Comparison of ENCODE assay signal across 28 cellular contexts in the genomic region with DNA sequence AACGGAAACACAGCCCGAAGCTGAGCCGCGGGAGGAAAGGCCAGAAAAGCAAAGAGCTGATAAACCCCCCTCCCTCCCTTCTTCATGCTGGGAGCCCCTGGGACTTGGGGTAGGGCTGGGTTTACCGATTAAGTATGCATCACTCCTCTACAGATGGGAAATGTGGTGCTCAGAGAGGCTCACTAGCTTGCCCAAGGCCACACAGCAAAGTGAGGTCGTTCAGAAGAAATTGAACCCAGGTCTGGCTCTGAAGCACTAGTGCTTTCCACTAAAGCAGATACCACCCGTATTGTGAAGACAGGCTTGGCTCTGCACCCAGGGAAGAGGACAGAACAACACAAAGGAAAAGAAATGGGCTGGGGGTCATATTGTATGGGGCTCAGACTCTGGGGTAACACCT.
"Had no signal": no experiment of that assay in that cellular context is flagged by ENCODE, and none has a peak within 500 bp of the region (broad histone marks: within the 10 kb centered on the region; RNA-seq: fewer than 3 reads in every experiment).

No MANE protein-coding gene starts in this region.

- H3K36me3 Mint-ChIP-seq: naive thymus-derived CD4-positive, alpha-beta T cell; natural killer cell treated with Interleukin-12 subunit alpha and Interleukin-12 subunit beta and Interleukin-15 and Interleukin-18, amount 100 ng/mL, for 72 hours; stimulated activated memory B cell treated with anti-CD40 and anti-IgM and Interleukin-4, amounts not matched to agents 10 μg/mL and 1 μg/mL and 100 μg/mL, for 72 hours; type B pancreatic cell had no signal

- H3K79me2 ChIP-seq: hepatocyte had no signal

- H3K4me1 ChIP-seq: left lung, lower lobe of right lung, right atrium auricular region, right lobe of liver, tibial nerve, uterus had no signal

- ATAC-seq: left colon; left lung; lower lobe of right lung; mucosa of descending colon; naive thymus-derived CD4-positive, alpha-beta T cell; natural killer cell treated with Interleukin-12 subunit alpha and Interleukin-12 subunit beta and Interleukin-15 and Interleukin-18, amount 100 ng/mL, for 72 hours; right lobe of liver; stimulated activated memory B cell treated with anti-CD40 and anti-IgM and Interleukin-4, amounts not matched to agents 10 μg/mL and 1 μg/mL and 100 μg/mL, for 72 hours; stimulated activated naive CD8-positive, alpha-beta T cell treated with anti-CD3 and anti-CD28 coated beads, Interleukin-15, amount 100 ng/mL, for 72 hours had no signal

- H3K27ac Mint-ChIP-seq: immature natural killer cell; naive thymus-derived CD4-positive, alpha-beta T cell; natural killer cell treated with Interleukin-12 subunit alpha and Interleukin-12 subunit beta and Interleukin-15 and Interleukin-18, amount 100 ng/mL, for 72 hours; progenitor cell of endocrine pancreas; stimulated activated memory B cell treated with anti-CD40 and anti-IgM and Interleukin-4, amounts not matched to agents 10 μg/mL and 1 μg/mL and 100 μg/mL, for 72 hours; stimulated activated naive CD8-positive, alpha-beta T cell treated with anti-CD3 and anti-CD28 coated beads, Interleukin-15, amount 100 ng/mL, for 72 hours; type B pancreatic cell had no signal

- H3K27ac ChIP-seq: hepatocyte, left lung, lower lobe of right lung, ovary, right atrium auricular region, right lobe of liver, tibial nerve, uterus had no signal

- H3K9me3 ChIP-seq: left lung, lower lobe of right lung, mucosa of descending colon, ovary, right atrium auricular region, right lobe of liver, uterus had no signal

- DNase-seq: immature natural killer cell; kidney; left colon; left lung; lower lobe of right lung; midbrain; mucosa of descending colon; naive thymus-derived CD4-positive, alpha-beta T cell; ovary; right lobe of liver; stimulated activated CD4-positive, alpha-beta T cell treated with anti-CD3 and anti-CD28 coated beads, Interleukin-1b, Interleukin-23, amount 100 ng/mL, for 48 hours; stimulated activated CD4-positive, alpha-beta T cell treated with anti-CD3 and anti-CD28 coated beads, Interleukin-2, amount 100 ng/mL, for 48 hours; stimulated activated CD4-positive, alpha-beta T cell treated with anti-CD3 and anti-CD28 coated beads, Interleukin-4, amount 100 ng/mL, for 4 hours; stimulated activated CD8-positive, alpha-beta memory T cell treated with anti-CD3 and anti-CD28 coated beads, Interleukin-4, amount 100 ng/mL, for 48 hours; stimulated activated naive CD4-positive, alpha-beta T cell treated with Interleukin-2 at 50 U/mL for 16 hours; stimulated activated naive CD8-positive, alpha-beta T cell treated with anti-CD3 and anti-CD28 coated beads, Interleukin-15, amount 100 ng/mL, for 72 hours; substantia nigra; uterus had no signal

- H3K4me1 Mint-ChIP-seq: immature natural killer cell; naive thymus-derived CD4-positive, alpha-beta T cell; stimulated activated memory B cell treated with anti-CD40 and anti-IgM and Interleukin-4, amounts not matched to agents 10 μg/mL and 1 μg/mL and 100 μg/mL, for 72 hours; stimulated activated naive CD8-positive, alpha-beta T cell treated with anti-CD3 and anti-CD28 coated beads, Interleukin-15, amount 100 ng/mL, for 72 hours had no signal

- H3K4me2 ChIP-seq: hepatocyte, smooth muscle cell had no signal

- H3K36me3 ChIP-seq: lower lobe of right lung, ovary, right atrium auricular region, right lobe of liver, tibial nerve, uterus had no signal

- H2AFZ ChIP-seq: hepatocyte had no signal

- H3K9me3 Mint-ChIP-seq: immature natural killer cell; natural killer cell treated with Interleukin-12 subunit alpha and Interleukin-12 subunit beta and Interleukin-15 and Interleukin-18, amount 100 ng/mL, for 72 hours; neural crest cell; stimulated activated memory B cell treated with anti-CD40 and anti-IgM and Interleukin-4, amounts not matched to agents 10 μg/mL and 1 μg/mL and 100 μg/mL, for 72 hours; stimulated activated naive CD8-positive, alpha-beta T cell treated with anti-CD3 and anti-CD28 coated beads, Interleukin-15, amount 100 ng/mL, for 72 hours; type B pancreatic cell had no signal

- FAIRE-seq: islet of Langerhans, kidney had no signal

- H3K4me3 Mint-ChIP-seq: immature natural killer cell; naive thymus-derived CD4-positive, alpha-beta T cell; natural killer cell treated with Interleukin-12 subunit alpha and Interleukin-12 subunit beta and Interleukin-15 and Interleukin-18, amount 100 ng/mL, for 72 hours; neural crest cell; stimulated activated memory B cell treated with anti-CD40 and anti-IgM and Interleukin-4, amounts not matched to agents 10 μg/mL and 1 μg/mL and 100 μg/mL, for 72 hours; stimulated activated naive CD8-positive, alpha-beta T cell treated with anti-CD3 and anti-CD28 coated beads, Interleukin-15, amount 100 ng/mL, for 72 hours; type B pancreatic cell had no signal

- H3K27me3 ChIP-seq: hepatocyte, ovary, right atrium auricular region, right lobe of liver, tibial nerve, uterus had no signal

- H3K4me3 ChIP-seq: hepatocyte, left lung, lower lobe of right lung, mucosa of descending colon, ovary, right atrium auricular region, right lobe of liver, smooth muscle cell, tibial nerve, uterus had no signal

- H3K27me3 Mint-ChIP-seq: progenitor cell of endocrine pancreas had no signal
